8 cellular contexts compared by ENCODE assay signal in genomic region chr7:79272066-79272669, GRCh38.
A peak's percentile ranks its signal among the peaks of the same experiment; 100 is the strongest.
DNase-seq lines count a peak whose midpoint lies in the region; ATAC-seq and TF ChIP-seq lines count a peak whose summit lies in the region.

No MANE protein-coding gene starts in this region.

- H3K9me3 ChIP-seq in SK-N-MC (ENCODE audit: low read depth, low read length) = no peaks in the 10 kb centered on the region

- no peaks in the 10 kb centered on the region for H3K36me3 Mint-ChIP-seq in Calu3 (ENCODE audit: insufficient read depth, unreplicated experiment)

- DNase-seq in Calu3 = no peak
- DNase-seq in SK-N-MC (ENCODE audit: low read depth, low spot score) = peak; percentile 24
- DNase-seq in glomerular visceral epithelial cell (ENCODE audit: extremely low spot score) = peak; percentile 38
- DNase-seq in activated CD4-positive, alpha-beta T cell treated with anti-CD3 and anti-CD28 coated beads for 4 hours = no peak
- DNase-seq in posterior vena cava (ENCODE audit: low spot score) = no peak

- H3K4me1 ChIP-seq in KMS-11 (ENCODE audit: low read depth, poor library complexity, severe bottlenecking) = no peaks in the 10 kb centered on the region

- no peaks in the 10 kb centered on the region for H3K4me1 Mint-ChIP-seq in Calu3 (ENCODE audit: low read depth, unreplicated experiment)

- H3K4me3 Mint-ChIP-seq in Calu3 (ENCODE audit: low read depth, unreplicated experiment) = no peak overlapping the region

- no peak overlapping the region for H2AFZ ChIP-seq in KMS-11 (ENCODE audit: low read depth)

- TF ChIP-seq CTCF in Calu3 (IDR thresholded peaks at IDR 0.05; ENCODE audit: unreplicated experiment) (peak; percentile 18), KMS-11 (conservative IDR thresholded peaks at IDR 0.05; ENCODE audit: low read depth, low read length) (peak; percentile 72)

- H3K27ac ChIP-seq in KMS-11 = no peak overlapping the region
- no peak overlapping the region for H3K27ac ChIP-seq in SK-N-MC

- H3K4me2 ChIP-seq in KMS-11 = no peak overlapping the region

- no TSS peak for BruUV-seq in Calu3 (replicated peaks; lab: Mats Ljungman, UMichigan)

- H3K27me3 ChIP-seq in KMS-11 (ENCODE audit: insufficient read depth, low read depth) = no peaks in the 10 kb centered on the region

- no peaks in the 10 kb centered on the region for H3K9me3 Mint-ChIP-seq in Calu3 (ENCODE audit: low read depth, unreplicated experiment)

- H3K9ac ChIP-seq in KMS-11 (no peak overlapping the region), SK-N-MC (ENCODE audit: insufficient read length) (no peak overlapping the region)

- no peak overlapping the region for H3K27ac Mint-ChIP-seq in Calu3 (ENCODE audit: unreplicated experiment)

- H3K36me3 ChIP-seq in KMS-11 (ENCODE audit: insufficient read depth) = no peaks in the 10 kb centered on the region
- H3K36me3 ChIP-seq in SK-N-MC (ENCODE audit: insufficient read depth, low read length) = no peaks in the 10 kb centered on the region

- peak; percentile 74 for ATAC-seq in GM19463 (IDR thresholded peaks at IDR 0.05; ENCODE audit: unreplicated experiment)
- ATAC-seq in HG02970 (IDR thresholded peaks at IDR 0.05; ENCODE audit: low FRiP score, unreplicated experiment) = no peak

- H4K20me1 ChIP-seq in KMS-11 (ENCODE audit: insufficient read depth) = no peaks in the 10 kb centered on the region

- no peaks in the 10 kb centered on the region for H3K27me3 Mint-ChIP-seq in Calu3 (ENCODE audit: unreplicated experiment)

- H3K4me3 ChIP-seq in KMS-11 (IDR thresholded peaks at IDR 0.05; ENCODE audit: insufficient read depth, low read depth, low read length) (no peak overlapping the region), SK-N-MC (no peak overlapping the region)

- CTCF ChIA-PET in Calu3 (lab: Charles Lee) = no interaction called here

- intact Hi-C loops in Calu3 (cut with micrococcal nuclease; ENCODE audit: unreplicated experiment) (no loop called here), posterior vena cava (cut with DNase I) (no loop called here)

- H3K79me2 ChIP-seq in KMS-11 (ENCODE audit: insufficient read depth, low read depth) = no peaks in the 10 kb centered on the region

Comparison
In these comparisons a context has a peak if more than half of its experiments do, and no peak if none do; other contexts are left out.
1. DNase-seq: peak in SK-N-MC (single experiment) and glomerular visceral epithelial cell (single experiment); none in Calu3 (single experiment), activated CD4-positive, alpha-beta T cell treated with anti-CD3 and anti-CD28 coated beads for 4 hours (0 of 2) and posterior vena cava (single experiment).